14 cellular contexts compared by ENCODE assay signal in the genomic region with DNA sequence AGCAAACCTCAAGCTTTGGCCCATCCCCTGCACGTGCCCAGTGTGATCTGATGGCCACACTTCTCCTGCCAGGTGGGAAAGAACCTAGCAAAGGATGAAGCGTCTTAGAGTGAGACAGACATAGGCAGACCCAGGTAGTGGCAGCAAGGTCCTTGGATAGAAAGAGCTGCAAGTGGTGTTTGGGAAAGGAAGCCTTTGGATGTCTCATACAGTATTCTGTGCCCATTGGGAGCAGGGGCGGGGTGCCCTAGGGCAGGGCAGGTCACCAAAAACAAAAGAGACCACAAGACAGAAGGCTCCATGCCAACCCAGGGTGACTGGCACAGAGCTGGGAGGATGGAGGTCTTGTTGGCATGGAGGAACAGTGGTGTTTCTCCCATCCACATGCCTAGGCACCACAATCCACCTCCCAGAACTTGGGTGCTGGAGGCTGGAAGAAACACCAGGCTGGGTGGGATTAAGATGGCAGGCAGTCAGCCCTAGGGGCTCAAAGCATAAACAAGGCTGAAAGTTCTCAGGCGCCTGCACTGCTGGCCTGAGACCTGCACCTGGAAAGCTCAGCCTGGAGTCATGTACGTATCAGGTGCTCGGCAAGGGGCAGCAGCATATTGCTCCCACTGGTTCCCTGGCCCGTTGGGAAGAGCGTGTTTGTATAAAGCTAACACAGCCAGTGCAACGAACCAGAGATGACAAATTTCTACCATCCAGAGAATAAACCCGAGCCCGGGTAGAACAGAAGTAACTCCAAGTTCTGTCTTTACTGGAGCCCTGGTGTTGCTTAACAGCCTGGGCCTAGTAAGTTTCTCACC.
"Had no signal": no experiment of that assay in that cellular context is flagged by ENCODE, and none has a peak within 500 bp of the region (broad histone marks: within the 10 kb centered on the region; RNA-seq: fewer than 3 reads in every experiment).

No MANE protein-coding gene starts in this region.

- H3K4me3 Mint-ChIP-seq: activated naive CD8-positive, alpha-beta T cell; immature natural killer cell; natural killer cell; stimulated activated memory B cell treated with anti-CD40 and anti-IgM and Interleukin-4, amounts not matched to agents 10 μg/mL and 1 μg/mL and 100 μg/mL, for 72 hours had no signal

- H3K4me3 ChIP-seq: coronary artery, heart right ventricle, lower lobe of right lung, pancreas, sigmoid colon, thyroid gland, uterus had no signal

- ATAC-seq: heart right ventricle; lower lobe of right lung; natural killer cell; stimulated activated memory B cell treated with anti-CD40 and anti-IgM and Interleukin-4, amounts not matched to agents 10 μg/mL and 1 μg/mL and 100 μg/mL, for 72 hours had no signal

- H3K36me3 ChIP-seq: heart right ventricle, lower lobe of right lung, pancreas, sigmoid colon, thyroid gland, uterus had no signal

- H3K27ac Mint-ChIP-seq: activated naive CD8-positive, alpha-beta T cell; immature natural killer cell; natural killer cell; stimulated activated memory B cell treated with anti-CD40 and anti-IgM and Interleukin-4, amounts not matched to agents 10 μg/mL and 1 μg/mL and 100 μg/mL, for 72 hours had no signal

- H3K4me1 ChIP-seq: heart right ventricle, lower lobe of right lung, sigmoid colon, thyroid gland, uterus had no signal

- DNase-seq: erythroblast; heart right ventricle; immature natural killer cell; lower lobe of right lung; natural killer cell; pancreas; sigmoid colon; stimulated activated CD4-positive, alpha-beta T cell treated with anti-CD3 and anti-CD28 coated beads, Interleukin-4, amount 100 ng/mL, for 4 hours; T1000; thyroid gland; uterus had no signal

- H3K27ac ChIP-seq: coronary artery, heart right ventricle, lower lobe of right lung, pancreas, sigmoid colon, thyroid gland, uterus had no signal

- H3K9me3 ChIP-seq: pancreas, thyroid gland, uterus had no signal

- H3K4me1 Mint-ChIP-seq: immature natural killer cell; natural killer cell; stimulated activated memory B cell treated with anti-CD40 and anti-IgM and Interleukin-4, amounts not matched to agents 10 μg/mL and 1 μg/mL and 100 μg/mL, for 72 hours had no signal
